11 cellular contexts compared by ENCODE assay signal in the genomic region with DNA sequence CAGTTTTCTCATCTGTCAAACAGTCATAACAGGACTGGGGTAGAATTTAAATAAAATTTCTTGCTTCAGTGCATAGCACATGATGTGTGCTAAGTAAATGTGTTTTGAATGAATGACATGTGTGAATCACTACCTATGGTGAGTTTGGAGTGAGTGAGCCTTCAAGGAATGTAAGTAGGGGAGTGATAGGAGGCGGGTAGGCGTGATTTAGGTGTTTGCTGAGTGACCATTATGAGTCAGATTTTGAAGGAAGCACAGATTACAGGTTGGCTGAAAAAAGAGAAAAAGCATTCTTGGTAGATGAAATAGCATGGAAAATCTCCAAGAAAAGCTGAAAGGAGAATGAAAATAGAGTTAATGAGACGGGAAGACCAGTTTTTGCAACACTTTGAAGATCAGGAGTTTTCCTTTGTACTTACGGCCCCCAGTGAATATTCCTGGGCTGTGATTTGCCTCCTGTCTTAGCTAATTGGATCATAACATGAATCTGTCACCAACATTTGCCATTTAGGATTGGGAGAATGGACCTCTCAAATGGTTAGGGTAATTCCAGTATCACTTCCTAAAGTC.
DNase-seq lines count a peak whose midpoint lies in the region; ATAC-seq and TF ChIP-seq lines count a peak whose summit lies in the region.
"Had no signal": no experiment of that assay in that cellular context is flagged by ENCODE, and none has a peak within 500 bp of the region (broad histone marks: within the 10 kb centered on the region; RNA-seq: fewer than 3 reads in every experiment).

No MANE protein-coding gene starts in this region.

- H3K27ac ChIP-seq in right atrium auricular region (no peak overlapping the region), SJSA1 (peak overlapping the region; percentile 53), ascending aorta (no peak overlapping the region)

- H3K9me3 ChIP-seq in right atrium auricular region, result no peaks in the 10 kb centered on the region
- H3K9me3 ChIP-seq in SJSA1 (replicated peaks), result no peaks in the 10 kb centered on the region
- no peaks in the 10 kb centered on the region for H3K9me3 ChIP-seq in ascending aorta
- H3K9me3 ChIP-seq: BE2C had no signal

- no peaks in the 10 kb centered on the region for H3K4me1 ChIP-seq in right atrium auricular region
- H3K4me1 ChIP-seq in SJSA1 (replicated peaks), result peaks cover 18% of the 10 kb centered on the region
- H3K4me1 ChIP-seq in ascending aorta, result no peaks in the 10 kb centered on the region
- H3K4me1 ChIP-seq: BE2C had no signal

- H3K36me3 ChIP-seq in right atrium auricular region (no peaks in the 10 kb centered on the region), SJSA1 (no peaks in the 10 kb centered on the region), ascending aorta (no peaks in the 10 kb centered on the region)
- H3K36me3 ChIP-seq: BE2C had no signal

- no peaks in the 10 kb centered on the region for H3K27me3 ChIP-seq in right atrium auricular region
- H3K27me3 ChIP-seq in SJSA1 (replicated peaks), result no peaks in the 10 kb centered on the region
- H3K27me3 ChIP-seq in ascending aorta, result no peaks in the 10 kb centered on the region
- H3K27me3 ChIP-seq: BE2C had no signal

- intact Hi-C loops in left cardiac atrium (cut with DNase I), result no loop called here
- intact Hi-C loops in ascending aorta (cut with DNase I), result loop anchor here (10.0 kb wide), 1 partner anchor 62 kb away; no protein-coding TSS in a partner anchor

- no peak overlapping the region for H3K4me3 ChIP-seq in right atrium auricular region
- H3K4me3 ChIP-seq in SJSA1, result no peak overlapping the region
- no peak overlapping the region for H3K4me3 ChIP-seq in ascending aorta

- TF ChIP-seq CTCF in right atrium auricular region (IDR thresholded peaks at IDR 0.05), result no peak
- no peak for TF ChIP-seq CTCF in ascending aorta (IDR thresholded peaks at IDR 0.05)

- DNase-seq in left cardiac atrium (no peak), right atrium auricular region (ENCODE audit: low spot score) (no peak), SJSA1 (ENCODE audit: low read depth in 1 of 2, low spot score in 2 of 2) (peak; percentile 69 to 73), iPS-NIHi11 (ENCODE audit: low spot score) (peak; percentile 47), activated T-cell treated with anti-CD3 and anti-CD28 coated beads for 4 hours (no peak), NCI-H2029 (lab: John Stamatoyannopoulos, UW) (no peak), cerebellum (ENCODE audit: low spot score) (no peak), ascending aorta (ENCODE audit: low spot score in 2 of 2) (no peak)
- DNase-seq: BE2C; effector memory CD8-positive, alpha-beta T cell; NCI-H2171 had no signal

- peak; percentile 44 to 98 for ATAC-seq in left cardiac atrium
- ATAC-seq: effector memory CD8-positive, alpha-beta T cell had no signal

Comparison
In these comparisons a context has a peak if more than half of its experiments do, and no peak if none do; other contexts are left out.
1. DNase-seq: peak in SJSA1 (2 of 2) and iPS-NIHi11 (single experiment); none in left cardiac atrium (single experiment), right atrium auricular region (single experiment), activated T-cell treated with anti-CD3 and anti-CD28 coated beads for 4 hours (single experiment), NCI-H2029 (single experiment), cerebellum (single experiment) and ascending aorta (0 of 2).